In the genomic region with DNA sequence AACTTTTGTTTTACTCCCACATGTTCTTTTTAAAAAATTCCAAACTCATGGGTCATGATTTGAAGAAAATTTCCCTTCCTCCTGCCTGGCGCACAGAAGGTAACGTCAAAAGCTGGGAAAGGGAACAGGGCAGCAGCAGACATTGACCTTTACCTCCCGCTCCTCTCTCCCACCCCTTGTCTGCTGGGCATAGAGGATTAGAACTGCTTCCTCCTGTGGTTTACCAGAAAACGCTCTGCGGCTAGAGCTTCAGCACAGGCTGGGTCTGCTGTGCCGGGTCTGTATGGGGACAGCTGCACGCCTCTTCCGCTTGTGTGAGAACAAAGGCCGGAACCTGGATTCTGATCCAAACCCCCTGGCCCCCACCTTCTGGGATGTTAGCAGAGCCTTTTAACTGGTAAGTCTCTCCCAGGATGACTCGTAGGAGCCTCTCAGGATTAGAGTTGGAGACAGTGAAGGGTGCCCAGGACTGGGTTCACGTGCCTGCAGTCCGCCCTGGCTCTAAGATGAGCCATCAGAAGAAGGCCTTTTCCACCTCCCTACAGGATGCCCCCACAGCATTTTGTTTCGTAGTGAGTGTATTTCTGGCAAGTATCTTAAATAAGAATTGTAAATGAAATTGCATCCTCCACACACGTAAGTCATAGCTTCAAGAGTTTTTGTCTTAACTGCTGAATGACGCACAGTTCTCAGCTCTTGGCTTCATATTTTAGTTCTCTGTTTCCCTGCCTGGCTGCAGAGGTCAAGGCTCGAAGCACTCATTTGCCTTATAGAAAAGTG, we compare ENCODE assay signal across 8 cellular contexts. TPM values are rescaled to one million over a fixed set of nuclear protein-coding genes. Genes with fewer than 3 reads are reported as not detected.
DNase-seq lines count a peak whose midpoint lies in the region; ATAC-seq lines count a peak whose summit lies in the region.

No MANE protein-coding gene starts in this region.

- no peaks in the 10 kb centered on the region for H3K27me3 Mint-ChIP-seq in activated T-cell treated with anti-CD3 and anti-CD28 coated beads, Interleukin-2, amount 50 U/mL, for 4 hours (ENCODE audit: low read depth)

- peaks cover 52% of the 10 kb centered on the region for H3K4me1 Mint-ChIP-seq in activated T-cell treated with anti-CD3 and anti-CD28 coated beads, Interleukin-2, amount 50 U/mL, for 4 hours (ENCODE audit: low read depth)

- ATAC-seq in activated T-cell treated with anti-CD3 and anti-CD28 coated beads, Interleukin-2, amount 50 U/mL, for 4 hours, result peak; percentile 59 to 66
- ATAC-seq in Right ventricle myocardium inferior, result no peak

- H3K9me3 Mint-ChIP-seq in activated T-cell treated with anti-CD3 and anti-CD28 coated beads, Interleukin-2, amount 50 U/mL, for 4 hours, result no peaks in the 10 kb centered on the region

- DNase-seq in EL (peak; percentile 74), LHCN-M2 (ENCODE audit: low read depth) (peak; percentile 99), Right ventricle myocardium inferior (ENCODE audit: missing footprints) (peak; percentile 87), skeletal muscle cell (ENCODE audit: low read depth) (peak; percentile 91), retina (no peak), RKO (ENCODE audit: low spot score) (no peak), NCI-H1092 (lab: John Stamatoyannopoulos, UW) (no peak)
- no peak for DNase-seq in activated T-cell treated with anti-CD3 and anti-CD28 coated beads, Interleukin-2, amount 50 U/mL, for 4 hours

- peak overlapping the region; percentile 15 for H3K4me3 ChIP-seq in skeletal muscle cell (ENCODE audit: low read depth, low read length)

- peak overlapping the region; percentile 29 for H3K4me3 Mint-ChIP-seq in activated T-cell treated with anti-CD3 and anti-CD28 coated beads, Interleukin-2, amount 50 U/mL, for 4 hours

- H3K36me3 Mint-ChIP-seq in activated T-cell treated with anti-CD3 and anti-CD28 coated beads, Interleukin-2, amount 50 U/mL, for 4 hours (ENCODE audit: insufficient read depth), result peaks cover 3% of the 10 kb centered on the region

- intact Hi-C loops in Right ventricle myocardium inferior (cut with DNase I), result no loop called here

RNA-seq across cellular contexts. Expression of a gene that starts 5.2 kb away (rescaled TPM):
- 34.5 and 42.2 TPM in 2 replicates for total RNA-seq in LHCN-M2 (2014; rRNA removed)
- 14.8 TPM for polyA plus RNA-seq in LHCN-M2 (2012)
- 1 to 10 TPM; 4.7 to 6.1 (median 5.0) TPM for total RNA-seq in activated T-cell treated with anti-CD3 and anti-CD28 coated beads, Interleukin-2, amount 50 U/mL, for 4 hours
- total RNA-seq in Right ventricle myocardium inferior, result 18.7 TPM

RNA-seq across cellular contexts. Expression of a gene that starts 52.9 kb away (rescaled TPM):
- total RNA-seq in LHCN-M2 (2014; rRNA removed) (28.9 and 34.0 TPM in 2 replicates), Right ventricle myocardium inferior (16.5 TPM)
- 11.8 TPM for polyA plus RNA-seq in LHCN-M2 (2012)
- total RNA-seq in activated T-cell treated with anti-CD3 and anti-CD28 coated beads, Interleukin-2, amount 50 U/mL, for 4 hours, result 1 to 10 TPM; 2.3 to 3.8 (median 3.0) TPM

Comparison
In these comparisons a context has a peak if more than half of its experiments do, and no peak if none do; other contexts are left out.
1. DNase-seq: peak in EL (single experiment), LHCN-M2 (single experiment), Right ventricle myocardium inferior (single experiment) and skeletal muscle cell (single experiment); none in activated T-cell treated with anti-CD3 and anti-CD28 coated beads, Interleukin-2, amount 50 U/mL, for 4 hours (single experiment), retina (single experiment), RKO (single experiment) and NCI-H1092 (single experiment).